ENCODE assay signal across 1 cellular context in the genomic region with DNA sequence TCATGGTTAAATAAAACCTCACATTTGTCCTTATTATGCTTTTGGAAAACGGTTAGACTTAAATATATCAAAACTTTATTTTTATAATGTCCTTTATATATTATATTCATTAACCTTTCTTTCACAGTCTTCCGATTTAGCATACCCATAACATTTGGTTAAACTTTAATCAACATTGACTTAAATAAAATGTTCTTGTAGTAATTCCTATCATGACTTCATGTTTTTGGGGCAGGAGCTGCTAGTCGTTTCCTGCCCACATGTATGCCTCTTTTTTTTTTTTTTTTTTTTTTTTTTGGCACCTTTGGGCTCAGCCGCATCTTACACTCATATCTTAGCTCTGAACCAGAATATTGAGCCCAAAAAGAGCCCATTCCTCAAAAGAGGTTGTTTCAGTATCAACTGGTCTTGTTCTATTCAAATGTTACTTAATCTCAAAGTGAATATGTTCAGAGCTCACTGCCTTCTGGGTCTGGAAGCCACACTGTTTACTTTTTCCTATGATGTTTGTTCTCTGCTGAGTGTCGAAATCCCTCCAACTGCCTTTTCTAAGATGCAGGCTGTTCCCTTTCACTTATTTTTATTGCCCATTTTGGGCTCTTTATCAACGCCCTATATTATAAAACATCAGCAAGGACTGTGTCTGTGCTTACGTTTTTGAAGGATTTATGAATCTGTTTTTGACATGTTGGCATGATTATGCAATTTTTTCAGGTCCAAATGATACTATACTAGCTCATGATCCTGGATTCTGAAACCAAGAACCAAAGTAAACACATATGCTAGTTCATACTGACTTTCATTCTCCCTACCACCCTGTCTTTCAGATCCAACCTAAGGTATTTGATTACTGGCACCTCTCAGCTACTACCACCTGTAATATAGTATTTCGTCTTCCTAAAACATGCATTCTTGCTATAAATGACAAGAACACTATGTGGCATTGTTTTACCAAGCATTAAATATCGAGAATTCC.
A peak's percentile ranks its signal among the peaks of the same experiment; 100 is the strongest.
TF ChIP-seq lines count a peak whose summit lies in the region.

No MANE protein-coding gene starts in this region.

TF ChIP-seq in HepG2, 621 proteins besides CTCF, POLR2A, EP300 and RAD21 (continued from another document and continues in another):
- TF ChIP-seq, protein P1, sequence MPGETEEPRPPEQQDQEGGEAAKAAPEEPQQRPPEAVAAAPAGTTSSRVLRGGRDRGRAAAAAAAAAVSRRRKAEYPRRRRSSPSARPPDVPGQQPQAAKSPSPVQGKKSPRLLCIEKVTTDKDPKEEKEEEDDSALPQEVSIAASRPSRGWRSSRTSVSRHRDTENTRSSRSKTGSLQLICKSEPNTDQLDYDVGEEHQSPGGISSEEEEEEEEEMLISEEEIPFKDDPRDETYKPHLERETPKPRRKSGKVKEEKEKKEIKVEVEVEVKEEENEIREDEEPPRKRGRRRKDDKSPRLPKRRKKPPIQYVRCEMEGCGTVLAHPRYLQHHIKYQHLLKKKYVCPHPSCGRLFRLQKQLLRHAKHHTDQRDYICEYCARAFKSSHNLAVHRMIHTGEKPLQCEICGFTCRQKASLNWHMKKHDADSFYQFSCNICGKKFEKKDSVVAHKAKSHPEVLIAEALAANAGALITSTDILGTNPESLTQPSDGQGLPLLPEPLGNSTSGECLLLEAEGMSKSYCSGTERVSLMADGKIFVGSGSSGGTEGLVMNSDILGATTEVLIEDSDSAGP (CRISPR knock-in tag; IDR thresholded peaks at IDR 0.05; ENCODE audit: borderline replicate concordance) = no peak
- TF ChIP-seq ZNF75D (CRISPR knock-in tag; IDR thresholded peaks at IDR 0.05; ENCODE audit: borderline replicate concordance) = no peak
- no peak for TF ChIP-seq TBP (CRISPR knock-in tag; IDR thresholded peaks at IDR 0.05)
- TF ChIP-seq IRF2 (CRISPR knock-in tag; IDR thresholded peaks at IDR 0.05) = no peak
- peak; percentile 33; the same call in 1 of the 2 replicates for TF ChIP-seq SOX5 (CRISPR knock-in tag; IDR thresholded peaks at IDR 0.05; ENCODE audit: borderline replicate concordance)
- peak; percentile 54; the same call in 1 of the 2 replicates for TF ChIP-seq RXRB (CRISPR knock-in tag; IDR thresholded peaks at IDR 0.05; ENCODE audit: borderline replicate concordance)
- no peak for TF ChIP-seq KDM2A (CRISPR knock-in tag; IDR thresholded peaks at IDR 0.05; ENCODE audit: borderline replicate concordance, low read depth)
- no peak for TF ChIP-seq ZNF773 (CRISPR knock-in tag; IDR thresholded peaks at IDR 0.05; ENCODE audit: borderline replicate concordance)
- no peak for TF ChIP-seq ELF4 (CRISPR knock-in tag; IDR thresholded peaks at IDR 0.05; ENCODE audit: borderline replicate concordance)
- TF ChIP-seq ZNF891 (CRISPR knock-in tag; IDR thresholded peaks at IDR 0.05) = no peak
- TF ChIP-seq NFIC (IDR thresholded peaks at IDR 0.05; ENCODE audit: low read length) = 0 out of 2 replicates have a peak, but pooled peaks have one; percentile 43
- TF ChIP-seq RBM39 (IDR thresholded peaks at IDR 0.05; ENCODE audit: low read depth, low read length, poor library complexity, severe bottlenecking) = no peak
- TF ChIP-seq MEIS1 (CRISPR knock-in tag; IDR thresholded peaks at IDR 0.05; ENCODE audit: borderline replicate concordance) = no peak
- TF ChIP-seq, protein P2, sequence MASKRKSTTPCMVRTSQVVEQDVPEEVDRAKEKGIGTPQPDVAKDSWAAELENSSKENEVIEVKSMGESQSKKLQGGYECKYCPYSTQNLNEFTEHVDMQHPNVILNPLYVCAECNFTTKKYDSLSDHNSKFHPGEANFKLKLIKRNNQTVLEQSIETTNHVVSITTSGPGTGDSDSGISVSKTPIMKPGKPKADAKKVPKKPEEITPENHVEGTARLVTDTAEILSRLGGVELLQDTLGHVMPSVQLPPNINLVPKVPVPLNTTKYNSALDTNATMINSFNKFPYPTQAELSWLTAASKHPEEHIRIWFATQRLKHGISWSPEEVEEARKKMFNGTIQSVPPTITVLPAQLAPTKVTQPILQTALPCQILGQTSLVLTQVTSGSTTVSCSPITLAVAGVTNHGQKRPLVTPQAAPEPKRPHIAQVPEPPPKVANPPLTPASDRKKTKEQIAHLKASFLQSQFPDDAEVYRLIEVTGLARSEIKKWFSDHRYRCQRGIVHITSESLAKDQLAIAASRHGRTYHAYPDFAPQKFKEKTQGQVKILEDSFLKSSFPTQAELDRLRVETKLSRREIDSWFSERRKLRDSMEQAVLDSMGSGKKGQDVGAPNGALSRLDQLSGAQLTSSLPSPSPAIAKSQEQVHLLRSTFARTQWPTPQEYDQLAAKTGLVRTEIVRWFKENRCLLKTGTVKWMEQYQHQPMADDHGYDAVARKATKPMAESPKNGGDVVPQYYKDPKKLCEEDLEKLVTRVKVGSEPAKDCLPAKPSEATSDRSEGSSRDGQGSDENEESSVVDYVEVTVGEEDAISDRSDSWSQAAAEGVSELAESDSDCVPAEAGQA (IDR thresholded peaks at IDR 0.05; ENCODE audit: low read depth) = no peak
- TF ChIP-seq, protein P2 (CRISPR knock-in tag; IDR thresholded peaks at IDR 0.05; ENCODE audit: borderline replicate concordance) = no peak
- TF ChIP-seq, protein P3, sequence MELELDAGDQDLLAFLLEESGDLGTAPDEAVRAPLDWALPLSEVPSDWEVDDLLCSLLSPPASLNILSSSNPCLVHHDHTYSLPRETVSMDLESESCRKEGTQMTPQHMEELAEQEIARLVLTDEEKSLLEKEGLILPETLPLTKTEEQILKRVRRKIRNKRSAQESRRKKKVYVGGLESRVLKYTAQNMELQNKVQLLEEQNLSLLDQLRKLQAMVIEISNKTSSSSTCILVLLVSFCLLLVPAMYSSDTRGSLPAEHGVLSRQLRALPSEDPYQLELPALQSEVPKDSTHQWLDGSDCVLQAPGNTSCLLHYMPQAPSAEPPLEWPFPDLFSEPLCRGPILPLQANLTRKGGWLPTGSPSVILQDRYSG (CRISPR knock-in tag; IDR thresholded peaks at IDR 0.05) = no peak
- no peak for TF ChIP-seq PRPF4 (IDR thresholded peaks at IDR 0.05; ENCODE audit: low read depth, low read length, poor library complexity, severe bottlenecking)
- no peak for TF ChIP-seq ZNF7 (CRISPR knock-in tag; IDR thresholded peaks at IDR 0.05)
- 0 out of 2 replicates have a peak, but pooled peaks have one; percentile 18 for TF ChIP-seq CREM (IDR thresholded peaks at IDR 0.05)
- TF ChIP-seq CREM (CRISPR knock-in tag; IDR thresholded peaks at IDR 0.05) = no peak
- no peak for TF ChIP-seq ZNF747 (CRISPR knock-in tag; IDR thresholded peaks at IDR 0.05; ENCODE audit: borderline replicate concordance)
- TF ChIP-seq, protein P4, sequence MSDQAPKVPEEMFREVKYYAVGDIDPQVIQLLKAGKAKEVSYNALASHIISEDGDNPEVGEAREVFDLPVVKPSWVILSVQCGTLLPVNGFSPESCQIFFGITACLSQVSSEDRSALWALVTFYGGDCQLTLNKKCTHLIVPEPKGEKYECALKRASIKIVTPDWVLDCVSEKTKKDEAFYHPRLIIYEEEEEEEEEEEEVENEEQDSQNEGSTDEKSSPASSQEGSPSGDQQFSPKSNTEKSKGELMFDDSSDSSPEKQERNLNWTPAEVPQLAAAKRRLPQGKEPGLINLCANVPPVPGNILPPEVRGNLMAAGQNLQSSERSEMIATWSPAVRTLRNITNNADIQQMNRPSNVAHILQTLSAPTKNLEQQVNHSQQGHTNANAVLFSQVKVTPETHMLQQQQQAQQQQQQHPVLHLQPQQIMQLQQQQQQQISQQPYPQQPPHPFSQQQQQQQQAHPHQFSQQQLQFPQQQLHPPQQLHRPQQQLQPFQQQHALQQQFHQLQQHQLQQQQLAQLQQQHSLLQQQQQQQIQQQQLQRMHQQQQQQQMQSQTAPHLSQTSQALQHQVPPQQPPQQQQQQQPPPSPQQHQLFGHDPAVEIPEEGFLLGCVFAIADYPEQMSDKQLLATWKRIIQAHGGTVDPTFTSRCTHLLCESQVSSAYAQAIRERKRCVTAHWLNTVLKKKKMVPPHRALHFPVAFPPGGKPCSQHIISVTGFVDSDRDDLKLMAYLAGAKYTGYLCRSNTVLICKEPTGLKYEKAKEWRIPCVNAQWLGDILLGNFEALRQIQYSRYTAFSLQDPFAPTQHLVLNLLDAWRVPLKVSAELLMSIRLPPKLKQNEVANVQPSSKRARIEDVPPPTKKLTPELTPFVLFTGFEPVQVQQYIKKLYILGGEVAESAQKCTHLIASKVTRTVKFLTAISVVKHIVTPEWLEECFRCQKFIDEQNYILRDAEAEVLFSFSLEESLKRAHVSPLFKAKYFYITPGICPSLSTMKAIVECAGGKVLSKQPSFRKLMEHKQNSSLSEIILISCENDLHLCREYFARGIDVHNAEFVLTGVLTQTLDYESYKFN (CRISPR knock-in tag; conservative IDR thresholded peaks at IDR 0.05) = 0 out of 2 replicates have a peak, but pooled peaks have one; percentile 26
- TF ChIP-seq, protein P5, sequence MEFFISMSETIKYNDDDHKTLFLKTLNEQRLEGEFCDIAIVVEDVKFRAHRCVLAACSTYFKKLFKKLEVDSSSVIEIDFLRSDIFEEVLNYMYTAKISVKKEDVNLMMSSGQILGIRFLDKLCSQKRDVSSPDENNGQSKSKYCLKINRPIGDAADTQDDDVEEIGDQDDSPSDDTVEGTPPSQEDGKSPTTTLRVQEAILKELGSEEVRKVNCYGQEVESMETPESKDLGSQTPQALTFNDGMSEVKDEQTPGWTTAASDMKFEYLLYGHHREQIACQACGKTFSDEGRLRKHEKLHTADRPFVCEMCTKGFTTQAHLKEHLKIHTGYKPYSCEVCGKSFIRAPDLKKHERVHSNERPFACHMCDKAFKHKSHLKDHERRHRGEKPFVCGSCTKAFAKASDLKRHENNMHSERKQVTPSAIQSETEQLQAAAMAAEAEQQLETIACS (CRISPR knock-in tag; IDR thresholded peaks at IDR 0.05) = no peak
- TF ChIP-seq ZNF235 (CRISPR knock-in tag; IDR thresholded peaks at IDR 0.05; ENCODE audit: borderline replicate concordance) = no peak
- TF ChIP-seq TEAD3 (CRISPR knock-in tag; optimal IDR thresholded peaks at IDR 0.05; ENCODE audit: borderline replicate concordance) = no peak
- TF ChIP-seq, protein P6, sequence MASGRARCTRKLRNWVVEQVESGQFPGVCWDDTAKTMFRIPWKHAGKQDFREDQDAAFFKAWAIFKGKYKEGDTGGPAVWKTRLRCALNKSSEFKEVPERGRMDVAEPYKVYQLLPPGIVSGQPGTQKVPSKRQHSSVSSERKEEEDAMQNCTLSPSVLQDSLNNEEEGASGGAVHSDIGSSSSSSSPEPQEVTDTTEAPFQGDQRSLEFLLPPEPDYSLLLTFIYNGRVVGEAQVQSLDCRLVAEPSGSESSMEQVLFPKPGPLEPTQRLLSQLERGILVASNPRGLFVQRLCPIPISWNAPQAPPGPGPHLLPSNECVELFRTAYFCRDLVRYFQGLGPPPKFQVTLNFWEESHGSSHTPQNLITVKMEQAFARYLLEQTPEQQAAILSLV (CRISPR knock-in tag; IDR thresholded peaks at IDR 0.05; ENCODE audit: borderline replicate concordance) = no peak
- no peak for TF ChIP-seq RFX1 (IDR thresholded peaks at IDR 0.05)
- TF ChIP-seq FOXA1 (IDR thresholded peaks at IDR 0.05) = no peak
- TF ChIP-seq FOXA1 (CRISPR knock-in tag; IDR thresholded peaks at IDR 0.05) = peak; percentile 90
- TF ChIP-seq MEIS2 (CRISPR knock-in tag; IDR thresholded peaks at IDR 0.05) = no peak
- TF ChIP-seq, protein P7, sequence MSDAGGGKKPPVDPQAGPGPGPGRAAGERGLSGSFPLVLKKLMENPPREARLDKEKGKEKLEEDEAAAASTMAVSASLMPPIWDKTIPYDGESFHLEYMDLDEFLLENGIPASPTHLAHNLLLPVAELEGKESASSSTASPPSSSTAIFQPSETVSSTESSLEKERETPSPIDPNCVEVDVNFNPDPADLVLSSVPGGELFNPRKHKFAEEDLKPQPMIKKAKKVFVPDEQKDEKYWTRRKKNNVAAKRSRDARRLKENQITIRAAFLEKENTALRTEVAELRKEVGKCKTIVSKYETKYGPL (CRISPR knock-in tag; IDR thresholded peaks at IDR 0.05) = no peak
- TF ChIP-seq, protein P8, sequence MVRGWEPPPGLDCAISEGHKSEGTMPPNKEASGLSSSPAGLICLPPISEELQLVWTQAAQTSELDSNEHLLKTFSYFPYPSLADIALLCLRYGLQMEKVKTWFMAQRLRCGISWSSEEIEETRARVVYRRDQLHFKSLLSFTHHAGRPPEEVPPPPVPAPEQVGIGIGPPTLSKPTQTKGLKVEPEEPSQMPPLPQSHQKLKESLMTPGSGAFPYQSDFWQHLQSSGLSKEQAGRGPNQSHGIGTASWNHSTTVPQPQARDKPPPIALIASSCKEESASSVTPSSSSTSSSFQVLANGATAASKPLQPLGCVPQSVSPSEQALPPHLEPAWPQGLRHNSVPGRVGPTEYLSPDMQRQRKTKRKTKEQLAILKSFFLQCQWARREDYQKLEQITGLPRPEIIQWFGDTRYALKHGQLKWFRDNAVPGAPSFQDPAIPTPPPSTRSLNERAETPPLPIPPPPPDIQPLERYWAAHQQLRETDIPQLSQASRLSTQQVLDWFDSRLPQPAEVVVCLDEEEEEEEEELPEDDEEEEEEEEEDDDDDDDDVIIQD (CRISPR knock-in tag; IDR thresholded peaks at IDR 0.05; ENCODE audit: low read depth) = 0 out of 2 replicates have a peak, but pooled peaks have one; percentile 9
- TF ChIP-seq MAZ (IDR thresholded peaks at IDR 0.05; ENCODE audit: borderline replicate concordance, low read depth, low read length) = no peak
- TF ChIP-seq MAZ (CRISPR knock-in tag; IDR thresholded peaks at IDR 0.05; ENCODE audit: low read depth) = no peak
- TF ChIP-seq NFIB (CRISPR knock-in tag; IDR thresholded peaks at IDR 0.05; ENCODE audit: borderline replicate concordance) = no peak
